Comparison of ENCODE assay signal across 39 cellular contexts in genomic region chr15:45349671-45350070, GRCh38.
"Had no signal": no experiment of that assay in that cellular context is flagged by ENCODE, and none has a peak within 500 bp of the region (broad histone marks: within the 10 kb centered on the region; RNA-seq: fewer than 3 reads in every experiment).

No MANE protein-coding gene starts in this region.

- FAIRE-seq: astrocyte, bronchial epithelial cell had no signal

- H3K9me3 Mint-ChIP-seq: activated naive CD4-positive, alpha-beta T cell treated with anti-CD3 and anti-CD28 coated beads for 36 hours; activated naive CD4-positive, alpha-beta T cell treated with anti-CD3 and anti-CD28 coated beads, Interleukin-2, amount 10 ng/mL, durations not matched to agents 7 days and 5 days; activated naive CD4-positive, alpha-beta T cell treated with anti-CD3 and anti-CD28 coated beads, Interleukin-2, amount 50 U/mL, for 24 hours; activated naive CD4-positive, alpha-beta T cell treated with anti-CD3 and anti-CD28 coated beads, Interleukin-2, amount 50 U/mL, for 72 hours; activated naive CD8-positive, alpha-beta T cell treated with anti-CD3 and anti-CD28 coated beads for 36 hours; activated naive CD8-positive, alpha-beta T cell treated with anti-CD3 and anti-CD28 coated beads, Interleukin-2, amount 10 ng/mL, durations not matched to agents 7 days and 5 days; activated naive CD8-positive, alpha-beta T cell treated with anti-CD3 and anti-CD28 coated beads, Interleukin-2, amount 50 U/mL, for 24 hours; activated T-cell treated with anti-CD3 and anti-CD28 coated beads, Interleukin-2, amount 50 U/mL, for 24 hours; activated T-cell treated with anti-CD3 and anti-CD28 coated beads, Interleukin-2, amount 50 U/mL, for 4 hours; activated T-cell treated with anti-CD3 and anti-CD28 coated beads, Interleukin-2, amount 50 U/mL, for 72 hours; activated T-helper 1 cell treated with anti-CD3 and anti-CD28 coated beads, Interleukin-12 subunit alpha, Interleukin-12 subunit beta, Interleukin-2, Interleukin-4 antibody, amounts not matched to agents 30 ng/mL and 10 ng/mL and 1 ng/mL, durations not matched to agents 14 hours and 24 hours and 36 hours; activated T-helper 17 cell treated with anti-CD3 and anti-CD28 coated beads, Interleukin-2, amount 50 U/mL, for 72 hours; activated T-helper 2 cell treated with anti-CD3 and anti-CD28 coated beads, Interferon-gamma antibody, Interleukin-2, Interleukin-4, amounts not matched to agents 10 μg/mL and 5 μg/mL and 100 μg/mL, durations not matched to agents 14 hours and 24 hours and 36 hours; central memory CD8-positive, alpha-beta T cell had no signal

- H3K36me3 Mint-ChIP-seq: activated naive CD4-positive, alpha-beta T cell treated with anti-CD3 and anti-CD28 coated beads, Interleukin-2, amount 10 ng/mL, durations not matched to agents 7 days and 5 days; activated naive CD4-positive, alpha-beta T cell treated with anti-CD3 and anti-CD28 coated beads, Interleukin-2, amount 50 U/mL, for 24 hours; activated naive CD4-positive, alpha-beta T cell treated with anti-CD3 and anti-CD28 coated beads, Interleukin-2, amount 50 U/mL, for 72 hours; activated naive CD8-positive, alpha-beta T cell; activated naive CD8-positive, alpha-beta T cell treated with anti-CD3 and anti-CD28 coated beads for 36 hours; activated naive CD8-positive, alpha-beta T cell treated with anti-CD3 and anti-CD28 coated beads, Interleukin-2, amount 10 ng/mL, durations not matched to agents 7 days and 5 days; brain had no signal

- H3K27ac ChIP-seq: adrenal gland, ascending aorta, brain microvascular endothelial cell, breast epithelium, cardiac muscle cell had no signal

- H3K27ac Mint-ChIP-seq: activated naive CD4-positive, alpha-beta T cell treated with anti-CD3 and anti-CD28 coated beads for 36 hours; activated naive CD4-positive, alpha-beta T cell treated with anti-CD3 and anti-CD28 coated beads, Interleukin-2, amount 10 ng/mL, durations not matched to agents 7 days and 5 days; activated naive CD4-positive, alpha-beta T cell treated with anti-CD3 and anti-CD28 coated beads, Interleukin-2, amount 50 U/mL, for 24 hours; activated naive CD4-positive, alpha-beta T cell treated with anti-CD3 and anti-CD28 coated beads, Interleukin-2, amount 50 U/mL, for 72 hours; activated naive CD8-positive, alpha-beta T cell; activated naive CD8-positive, alpha-beta T cell treated with anti-CD3 and anti-CD28 coated beads for 36 hours; activated naive CD8-positive, alpha-beta T cell treated with anti-CD3 and anti-CD28 coated beads, Interleukin-2, amount 10 ng/mL, durations not matched to agents 7 days and 5 days; activated naive CD8-positive, alpha-beta T cell treated with anti-CD3 and anti-CD28 coated beads, Interleukin-2, amount 50 U/mL, for 24 hours; activated T-cell treated with anti-CD3 and anti-CD28 coated beads, Interleukin-2, amount 50 U/mL, for 24 hours; activated T-cell treated with anti-CD3 and anti-CD28 coated beads, Interleukin-2, amount 50 U/mL, for 72 hours; activated T-helper 1 cell treated with anti-CD3 and anti-CD28 coated beads, Interleukin-12 subunit alpha, Interleukin-12 subunit beta, Interleukin-2, Interleukin-4 antibody, amounts not matched to agents 30 ng/mL and 10 ng/mL and 1 ng/mL, durations not matched to agents 14 hours and 24 hours and 36 hours; activated T-helper 17 cell treated with anti-CD3 and anti-CD28 coated beads, Interleukin-2, amount 50 U/mL, for 72 hours; activated T-helper 2 cell treated with anti-CD3 and anti-CD28 coated beads, Interferon-gamma antibody, Interleukin-2, Interleukin-4, amounts not matched to agents 10 μg/mL and 5 μg/mL and 100 μg/mL, durations not matched to agents 14 hours and 24 hours and 36 hours had no signal

- H3K4me1 Mint-ChIP-seq: activated naive CD4-positive, alpha-beta T cell treated with anti-CD3 and anti-CD28 coated beads, Interleukin-2, amount 10 ng/mL, durations not matched to agents 7 days and 5 days; activated naive CD4-positive, alpha-beta T cell treated with anti-CD3 and anti-CD28 coated beads, Interleukin-2, amount 50 U/mL, for 24 hours; activated naive CD8-positive, alpha-beta T cell treated with anti-CD3 and anti-CD28 coated beads for 36 hours; activated naive CD8-positive, alpha-beta T cell treated with anti-CD3 and anti-CD28 coated beads, Interleukin-2, amount 10 ng/mL, durations not matched to agents 7 days and 5 days; activated naive CD8-positive, alpha-beta T cell treated with anti-CD3 and anti-CD28 coated beads, Interleukin-2, amount 50 U/mL, for 24 hours; activated T-helper 17 cell treated with anti-CD3 and anti-CD28 coated beads, Interleukin-2, amount 50 U/mL, for 72 hours; central memory CD8-positive, alpha-beta T cell had no signal

- H3K9me3 ChIP-seq: adrenal gland, ascending aorta, body of pancreas, breast epithelium had no signal

- H3K36me3 ChIP-seq: adrenal gland, ascending aorta, brain microvascular endothelial cell, breast epithelium, cardiac muscle cell had no signal

- ATAC-seq: activated naive CD4-positive, alpha-beta T cell treated with anti-CD3 and anti-CD28 coated beads, Interleukin-2, amount 50 U/mL, for 72 hours; activated naive CD8-positive, alpha-beta T cell treated with anti-CD3 and anti-CD28 coated beads, Interleukin-2, amount 50 U/mL, for 24 hours; activated T-cell treated with anti-CD3 and anti-CD28 coated beads, Interleukin-2, amount 50 U/mL, for 4 hours; activated T-cell treated with anti-CD3 and anti-CD28 coated beads, Interleukin-2, amount 50 U/mL, for 72 hours; activated T-helper 17 cell treated with anti-CD3 and anti-CD28 coated beads, Interleukin-2, amount 50 U/mL, for 72 hours; body of pancreas had no signal

- H3K4me3 ChIP-seq: adrenal gland, ascending aorta, body of pancreas, breast epithelium, cardiac muscle cell had no signal

- H3K4me3 Mint-ChIP-seq: activated naive CD4-positive, alpha-beta T cell treated with anti-CD3 and anti-CD28 coated beads for 36 hours; activated naive CD4-positive, alpha-beta T cell treated with anti-CD3 and anti-CD28 coated beads, Interleukin-2, amount 10 ng/mL, durations not matched to agents 7 days and 5 days; activated naive CD4-positive, alpha-beta T cell treated with anti-CD3 and anti-CD28 coated beads, Interleukin-2, amount 50 U/mL, for 24 hours; activated naive CD8-positive, alpha-beta T cell; activated naive CD8-positive, alpha-beta T cell treated with anti-CD3 and anti-CD28 coated beads for 36 hours; activated naive CD8-positive, alpha-beta T cell treated with anti-CD3 and anti-CD28 coated beads, Interleukin-2, amount 10 ng/mL, durations not matched to agents 7 days and 5 days; activated naive CD8-positive, alpha-beta T cell treated with anti-CD3 and anti-CD28 coated beads, Interleukin-2, amount 50 U/mL, for 24 hours; activated T-cell treated with anti-CD3 and anti-CD28 coated beads, Interleukin-2, amount 50 U/mL, for 24 hours; activated T-cell treated with anti-CD3 and anti-CD28 coated beads, Interleukin-2, amount 50 U/mL, for 4 hours; activated T-cell treated with anti-CD3 and anti-CD28 coated beads, Interleukin-2, amount 50 U/mL, for 72 hours; activated T-helper 1 cell treated with anti-CD3 and anti-CD28 coated beads, Interleukin-12 subunit alpha, Interleukin-12 subunit beta, Interleukin-2, Interleukin-4 antibody, amounts not matched to agents 30 ng/mL and 10 ng/mL and 1 ng/mL, durations not matched to agents 14 hours and 24 hours and 36 hours; activated T-helper 17 cell treated with anti-CD3 and anti-CD28 coated beads, Interleukin-2, amount 50 U/mL, for 72 hours; brain; central memory CD8-positive, alpha-beta T cell had no signal

- H3K4me1 ChIP-seq: adrenal gland, ascending aorta, breast epithelium had no signal

- DNase-seq: activated effector memory CD4-positive, alpha-beta T cell treated with anti-CD3 and anti-CD28 coated beads, Interleukin-2, amount 50 U/mL, for 16 hours; activated effector memory CD4-positive, alpha-beta T cell treated with Interleukin-2 at 50 U/mL for 16 hours; activated gamma-delta T cell; activated gamma-delta T cell treated with Interleukin-2 at 50 U/mL for 16 hours; activated naive CD4-positive, alpha-beta T cell; activated naive CD4-positive, alpha-beta T cell treated with anti-CD3 and anti-CD28 coated beads for 36 hours; activated naive CD4-positive, alpha-beta T cell treated with anti-CD3 and anti-CD28 coated beads, Interleukin-2, amount 10 ng/mL, durations not matched to agents 7 days and 5 days; activated naive CD4-positive, alpha-beta T cell treated with anti-CD3 and anti-CD28 coated beads, Interleukin-2, amount 50 U/mL, for 16 hours; activated naive CD4-positive, alpha-beta T cell treated with Interleukin-2 at 50 U/mL for 16 hours; activated naive CD8-positive, alpha-beta T cell treated with anti-CD3 and anti-CD28 coated beads for 36 hours; activated naive CD8-positive, alpha-beta T cell treated with anti-CD3 and anti-CD28 coated beads, Interleukin-2, amount 10 ng/mL, durations not matched to agents 7 days and 5 days; activated naive CD8-positive, alpha-beta T cell treated with anti-CD3 and anti-CD28 coated beads, Interleukin-2, amount 50 U/mL, for 24 hours; activated T-cell treated with anti-CD3 and anti-CD28 coated beads, Interleukin-2, amount 50 U/mL, for 1 hour; activated T-cell treated with anti-CD3 and anti-CD28 coated beads, Interleukin-2, amount 50 U/mL, for 24 hours; activated T-cell treated with anti-CD3 and anti-CD28 coated beads, Interleukin-2, amount 50 U/mL, for 4 hours; activated T-cell treated with anti-CD3 and anti-CD28 coated beads, Interleukin-2, amount 50 U/mL, for 48 hours; activated T-cell treated with anti-CD3 and anti-CD28 coated beads, Interleukin-2, amount 50 U/mL, for 72 hours; adrenal gland; amniotic stem cell; amygdala; anterior cingulate cortex; aorta; body of pancreas; brain microvascular endothelial cell; central memory CD4-positive, alpha-beta T cell; cerebellar nuclear complex had no signal

- H3K27me3 ChIP-seq: ascending aorta, body of pancreas, brain microvascular endothelial cell, breast epithelium, cardiac muscle cell had no signal
